In the genomic region with DNA sequence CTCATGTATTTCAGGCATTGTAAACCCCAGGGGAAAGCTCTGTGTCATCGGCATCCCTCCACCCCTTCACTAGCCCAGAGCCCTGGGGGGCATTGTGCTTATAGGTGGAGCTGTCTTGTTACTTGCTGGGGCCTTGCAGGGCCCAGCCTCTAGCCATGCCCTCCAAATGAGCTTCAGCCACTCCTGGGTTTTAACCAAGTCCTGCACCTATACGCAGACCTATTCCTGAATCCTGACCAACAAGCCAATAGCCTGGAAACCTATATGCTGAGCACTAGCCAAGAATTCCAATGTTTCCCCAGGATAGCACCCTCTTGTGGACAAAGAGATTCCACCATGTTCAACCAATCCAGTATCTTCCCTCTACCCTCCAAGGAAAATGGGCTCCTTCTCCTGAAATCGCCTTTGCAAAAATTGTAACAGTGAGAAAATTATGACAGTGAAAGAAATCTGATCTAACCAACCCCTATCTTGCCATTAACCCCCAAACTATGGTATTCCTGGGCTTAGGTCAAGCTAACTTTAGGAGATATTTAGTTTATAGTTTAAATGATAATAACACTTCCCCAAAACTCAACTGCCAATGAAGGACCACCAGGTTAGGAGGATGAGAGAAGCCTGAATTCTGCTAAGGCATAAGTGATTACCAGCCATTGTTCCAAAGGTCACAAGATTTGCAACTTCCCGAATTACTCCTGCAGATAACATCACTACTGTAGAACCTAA, we compare ENCODE assay signal across 8 cellular contexts. TPM values are rescaled to one million over a fixed set of nuclear protein-coding genes. Genes with fewer than 3 reads are reported as not detected.
DNase-seq lines count a peak whose midpoint lies in the region; ATAC-seq and TF ChIP-seq lines count a peak whose summit lies in the region.

No MANE protein-coding gene starts in this region.

- H3K4me3 ChIP-seq in HEK293 (ENCODE audit: low read depth, low read length), result no peak overlapping the region
- no peak overlapping the region for H3K4me3 ChIP-seq in hepatocyte
- H3K4me3 ChIP-seq in CD4-positive, alpha-beta memory T cell (ENCODE audit: low read length in 2 of 2), result no peak overlapping the region

- intact Hi-C loops in activated CD8-positive, alpha-beta T cell treated with anti-CD3 and anti-CD28 coated beads for 36 hours (cut with micrococcal nuclease), result no loop called here
- intact Hi-C loops in CD4-positive, alpha-beta memory T cell (cut with micrococcal nuclease), result no loop called here

- H3K9me3 Mint-ChIP-seq in activated T-cell treated with anti-CD3 and anti-CD28 coated beads, Interleukin-2, amount 50 U/mL, for 72 hours, result peaks cover 8% of the 10 kb centered on the region in 2 donors
- peaks cover 9% of the 10 kb centered on the region for H3K9me3 Mint-ChIP-seq in activated CD8-positive, alpha-beta T cell treated with anti-CD3 and anti-CD28 coated beads for 36 hours
- H3K9me3 Mint-ChIP-seq in CD4-positive, alpha-beta memory T cell, result peaks cover 3 to 29% (median 18%) of the 10 kb centered on the region in 8 donors

- DNase-seq in RPMI7951 (ENCODE audit: low read depth) (peak; percentile 42), hepatocyte (ENCODE audit: low spot score) (peak; percentile 26)
- no peak for DNase-seq in activated T-cell treated with anti-CD3 and anti-CD28 coated beads, Interleukin-2, amount 50 U/mL, for 72 hours
- no peak for DNase-seq in activated CD8-positive, alpha-beta T cell treated with anti-CD3 and anti-CD28 coated beads for 36 hours
- no peak for DNase-seq in CD4-positive, alpha-beta memory T cell

- H3K36me3 ChIP-seq in HEK293 (ENCODE audit: control insufficient read depth in 2 of 2, insufficient read depth in 1 of 2, low read length in 2 of 2), result no peaks in the 10 kb centered on the region
- no peaks in the 10 kb centered on the region for H3K36me3 ChIP-seq in hepatocyte (replicated peaks; ENCODE audit: insufficient read depth, low read depth)
- H3K36me3 ChIP-seq in CD4-positive, alpha-beta memory T cell (ENCODE audit: insufficient read depth, low read length), result no peaks in the 10 kb centered on the region

- peaks cover 6% of the 10 kb centered on the region for H3K27me3 Mint-ChIP-seq in activated T-cell treated with anti-CD3 and anti-CD28 coated beads, Interleukin-2, amount 50 U/mL, for 72 hours (ENCODE audit: low read depth)
- no peaks in the 10 kb centered on the region for H3K27me3 Mint-ChIP-seq in activated CD8-positive, alpha-beta T cell treated with anti-CD3 and anti-CD28 coated beads for 36 hours
- H3K27me3 Mint-ChIP-seq in CD4-positive, alpha-beta memory T cell, result peaks cover 3 to 8% of the 10 kb centered on the region in 2 donors

- CTCF ChIA-PET in HEK293 (lab: Yijun Ruan, JAX), result interaction anchor here (0.6 to 4.6 kb wide), 20 partner anchors 8 to 1051 kb away, joined by 3 to 27 read pairs (median 4); a partner anchor contains a TSS
- CTCF ChIA-PET in activated CD8-positive, alpha-beta T cell treated with anti-CD3 and anti-CD28 coated beads for 36 hours (lab: Charles Lee), result interaction anchor here (0.8 to 3.9 kb wide), 9 partner anchors 9 to 88 kb away, joined by 3 to 52 read pairs (median 4); no protein-coding TSS in a partner anchor
- CTCF ChIA-PET in CD4-positive, alpha-beta memory T cell (lab: Charles Lee; ENCODE audit: partially characterized antibody), result interaction anchor here (0.7 to 3.6 kb wide), 11 partner anchors 7 to 460 kb away, joined by 3 to 26 read pairs (median 6); no protein-coding TSS in a partner anchor

- H3K4me1 Mint-ChIP-seq in activated T-cell treated with anti-CD3 and anti-CD28 coated beads, Interleukin-2, amount 50 U/mL, for 72 hours (ENCODE audit: low read depth), result peaks cover 33% of the 10 kb centered on the region
- H3K4me1 Mint-ChIP-seq in activated CD8-positive, alpha-beta T cell treated with anti-CD3 and anti-CD28 coated beads for 36 hours (ENCODE audit: low read depth), result peaks cover 14% of the 10 kb centered on the region
- peaks cover 7 to 23% (median 12%) of the 10 kb centered on the region in 4 donors for H3K4me1 Mint-ChIP-seq in CD4-positive, alpha-beta memory T cell

- no peak overlapping the region for H3K4me2 ChIP-seq in hepatocyte

- peaks cover 7 to 12% of the 10 kb centered on the region in 2 donors for H3K36me3 Mint-ChIP-seq in activated T-cell treated with anti-CD3 and anti-CD28 coated beads, Interleukin-2, amount 50 U/mL, for 72 hours (ENCODE audit: insufficient read depth in 2 of 2)
- peaks cover 2% of the 10 kb centered on the region for H3K36me3 Mint-ChIP-seq in activated CD8-positive, alpha-beta T cell treated with anti-CD3 and anti-CD28 coated beads for 36 hours (ENCODE audit: low read depth)
- peaks cover 9 to 10% of the 10 kb centered on the region in 2 donors for H3K36me3 Mint-ChIP-seq in CD4-positive, alpha-beta memory T cell

- WGBS in hepatocyte (ENCODE audit: low lambda C conversion rate, missing lambda C conversion rate), result 80% methylated on average over 4 of the region's 4 CpGs

- H3K4me1 ChIP-seq in HEK293 (ENCODE audit: control insufficient read depth, insufficient read depth, low read length) (peaks cover 3% of the 10 kb centered on the region; the same call in 1 of the 2 replicates), hepatocyte (ENCODE audit: insufficient read depth) (peaks cover 5% of the 10 kb centered on the region)
- H3K4me1 ChIP-seq in CD4-positive, alpha-beta memory T cell (ENCODE audit: insufficient read depth, low read length), result peaks cover 18% of the 10 kb centered on the region

- no peaks in the 10 kb centered on the region for H3K27me3 ChIP-seq in hepatocyte
- no peaks in the 10 kb centered on the region for H3K27me3 ChIP-seq in CD4-positive, alpha-beta memory T cell (ENCODE audit: insufficient read depth, low read length)

- no peak overlapping the region for H3K4me3 Mint-ChIP-seq in activated T-cell treated with anti-CD3 and anti-CD28 coated beads, Interleukin-2, amount 50 U/mL, for 72 hours
- H3K4me3 Mint-ChIP-seq in activated CD8-positive, alpha-beta T cell treated with anti-CD3 and anti-CD28 coated beads for 36 hours, result no peak overlapping the region
- H3K4me3 Mint-ChIP-seq in CD4-positive, alpha-beta memory T cell, result peak overlapping the region in 1 of 8 donors; percentile 49

- H3K9me2 ChIP-seq in hepatocyte (replicated peaks; ENCODE audit: insufficient read depth), result no peaks in the 10 kb centered on the region

- H3K27ac Mint-ChIP-seq in activated T-cell treated with anti-CD3 and anti-CD28 coated beads, Interleukin-2, amount 50 U/mL, for 72 hours, result no peak overlapping the region
- H3K27ac Mint-ChIP-seq in activated CD8-positive, alpha-beta T cell treated with anti-CD3 and anti-CD28 coated beads for 36 hours, result no peak overlapping the region
- peak overlapping the region in 1 of 7 donors; percentile 24 for H3K27ac Mint-ChIP-seq in CD4-positive, alpha-beta memory T cell

- H3K9me3 ChIP-seq in HEK293 (ENCODE audit: control insufficient read depth, insufficient read depth, low read depth, low read length) (no peaks in the 10 kb centered on the region; the same call in 1 of the 2 replicates), hepatocyte (ENCODE audit: low read depth) (no peaks in the 10 kb centered on the region)
- H3K9me3 ChIP-seq in CD4-positive, alpha-beta memory T cell (ENCODE audit: control insufficient read depth in 1 of 2, low read length in 2 of 2), result no peaks in the 10 kb centered on the region

- TF ChIP-seq CTCF in C4-2B (conservative IDR thresholded peaks at IDR 0.05) (peak; percentile 88), HEK293 (tag by site-specific recombination; IDR thresholded peaks at IDR 0.05) (no peak), hepatocyte (IDR thresholded peaks at IDR 0.05; ENCODE audit: poor library complexity) (peak; percentile 44)
- no peak for TF ChIP-seq CTCF in activated CD8-positive, alpha-beta T cell treated with anti-CD3 and anti-CD28 coated beads for 36 hours (IDR thresholded peaks at IDR 0.05)

- no peaks in the 10 kb centered on the region for H4K20me1 ChIP-seq in hepatocyte (ENCODE audit: insufficient read depth, poor library complexity, severe bottlenecking)

- POLR2A ChIA-PET in HEK293 (lab: Yijun Ruan, JAX), result interaction anchor here (0.5 kb wide), 1 partner anchor 324 kb away, joined by 4 read pairs; no protein-coding TSS in a partner anchor
- POLR2A ChIA-PET in activated CD8-positive, alpha-beta T cell treated with anti-CD3 and anti-CD28 coated beads for 36 hours (lab: Charles Lee), result no interaction called here
- POLR2A ChIA-PET in CD4-positive, alpha-beta memory T cell (lab: Charles Lee; ENCODE audit: partially characterized antibody), result interaction anchor here (1.7 to 4.4 kb wide), 2 partner anchors 8 to 378 kb away, joined by 3 to 56 read pairs; no protein-coding TSS in a partner anchor

- H3K27ac ChIP-seq in C4-2B, result no peak overlapping the region
- no peak overlapping the region for H3K27ac ChIP-seq in HEK293 (ENCODE audit: extremely low read depth, low read depth, low read length)
- H3K27ac ChIP-seq in hepatocyte, result no peak overlapping the region
- no peak overlapping the region for H3K27ac ChIP-seq in CD4-positive, alpha-beta memory T cell (ENCODE audit: low read depth, low read length)

- H3K79me2 ChIP-seq in hepatocyte, result no peaks in the 10 kb centered on the region

- H2AFZ ChIP-seq in hepatocyte, result no peak overlapping the region

- ATAC-seq in activated T-cell treated with anti-CD3 and anti-CD28 coated beads, Interleukin-2, amount 50 U/mL, for 72 hours (replicated peaks in 1 of 2), result no peak
- no peak for ATAC-seq in activated CD8-positive, alpha-beta T cell treated with anti-CD3 and anti-CD28 coated beads for 36 hours
- no peak for ATAC-seq in GM21423 (IDR thresholded peaks at IDR 0.05; ENCODE audit: unreplicated experiment)

TF ChIP-seq in HEK293, 187 proteins besides CTCF, POLR2A, EP300 and RAD21:
- TF ChIP-seq ZNF600 (tag by site-specific recombination; IDR thresholded peaks at IDR 0.05) (peak; percentile 38), ZNF654 (tag by site-specific recombination; IDR thresholded peaks at IDR 0.05; ENCODE audit: low read depth) (peak; percentile 28), ZNF670 (tag by site-specific recombination; IDR thresholded peaks at IDR 0.05; ENCODE audit: low read depth) (no peak), ZNF660 (tag by site-specific recombination; IDR thresholded peaks at IDR 0.05) (0 out of 2 replicates have a peak, but pooled peaks have one; percentile 25)

RNA-seq across cellular contexts. Expression of a gene that starts 55.5 kb away (rescaled TPM):
- total RNA-seq in RPMI7951 (2014; rRNA removed; shearing (Covaris generic)), result 6.3 and 22.1 TPM in 2 replicates
- total RNA-seq in hepatocyte, result 10.7 and 16.1 TPM in 2 replicates
- 16.2 and 25.5 TPM in 2 replicates for polyA plus RNA-seq in hepatocyte
- 10 to 100 TPM in 1 of 2 donors, 1 to 10 TPM in 1; 9.2 to 10.7 TPM for total RNA-seq in activated T-cell treated with anti-CD3 and anti-CD28 coated beads, Interleukin-2, amount 50 U/mL, for 72 hours
- 1 to 10 TPM; 5.6 to 7.8 TPM for total RNA-seq in activated CD8-positive, alpha-beta T cell treated with anti-CD3 and anti-CD28 coated beads for 36 hours
- total RNA-seq in CD4-positive, alpha-beta memory T cell, result 1 to 10 TPM in 1 of 2 experiments, under 1 TPM in 1; 0.30 to 1.5 TPM
- 1 to 10 TPM in 1 of 2 donors, not detected in 1; 1.9 TPM for polyA plus RNA-seq in CD4-positive, alpha-beta memory T cell

Comparison
In these comparisons a context has a peak if more than half of its experiments do, and no peak if none do; other contexts are left out.
1. CTCF ChIP-seq: peak in C4-2B (single experiment) and hepatocyte (single experiment); none in HEK293 (single experiment) and activated CD8-positive, alpha-beta T cell treated with anti-CD3 and anti-CD28 coated beads for 36 hours (single experiment).
2. DNase-seq: peak in RPMI7951 (single experiment) and hepatocyte (single experiment); none in activated T-cell treated with anti-CD3 and anti-CD28 coated beads, Interleukin-2, amount 50 U/mL, for 72 hours (0 of 2), activated CD8-positive, alpha-beta T cell treated with anti-CD3 and anti-CD28 coated beads for 36 hours (single experiment) and CD4-positive, alpha-beta memory T cell (0 of 5).